In the genomic region with DNA sequence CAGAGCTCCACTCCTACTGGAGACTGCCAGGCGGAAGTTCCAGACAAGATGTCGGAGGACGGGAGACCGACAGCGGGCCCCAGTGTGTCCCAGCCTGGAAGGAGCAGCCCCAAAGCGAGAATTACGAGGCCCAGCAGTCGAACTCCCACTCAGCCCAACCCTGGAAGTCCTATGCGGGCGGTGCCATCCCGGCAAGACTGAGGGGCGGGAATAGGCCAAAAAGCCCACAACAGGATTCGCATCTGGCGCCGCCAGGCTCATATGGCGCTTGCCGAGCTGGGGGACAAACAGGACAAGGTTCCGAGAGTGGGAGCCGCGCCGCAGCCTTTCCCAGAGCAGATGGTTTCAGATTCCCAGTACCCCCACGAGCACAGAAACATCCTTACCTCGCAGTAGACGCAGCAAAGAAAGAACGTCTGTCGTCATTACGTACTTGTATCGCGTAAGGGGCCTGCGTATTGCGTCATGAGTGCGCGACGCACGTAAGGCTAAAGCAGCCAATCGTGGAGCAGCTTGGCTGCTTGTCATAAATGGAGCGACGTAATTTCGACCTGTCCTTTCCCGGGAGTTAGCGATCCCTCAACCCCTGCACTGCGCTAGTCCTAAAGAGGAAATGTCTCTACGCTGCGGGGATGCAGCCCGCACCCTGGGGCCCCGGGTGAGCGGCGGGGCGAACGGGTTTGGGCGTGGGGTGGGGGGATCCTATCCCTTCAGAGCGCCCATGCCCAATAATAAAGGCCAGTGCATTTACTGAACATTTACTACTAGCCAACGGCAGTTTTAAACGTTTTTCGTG, we compare ENCODE assay signal across 8 cellular contexts. TPM values are rescaled to one million over a fixed set of nuclear protein-coding genes. Genes with fewer than 3 reads are reported as not detected.
DNase-seq lines count a peak whose midpoint lies in the region; ATAC-seq and TF ChIP-seq lines count a peak whose summit lies in the region.

LIAS (plus strand) TSS at position 552 of the 796 bp plus-strand sequence; CDS start at position 614, 62 bp downstream.
RPL9 (minus strand) TSS at position 418 of the 796 bp plus-strand sequence. CDS start 483 bp downstream, outside the sequence.

- DNase-seq in DND-41 (peak; percentile 96), GM23248 (peak; percentile 98), Kasumi-1 (lab: John Stamatoyannopoulos, UW) (peak; percentile 97 to 98), RPMI7951 (ENCODE audit: low read depth) (peak; percentile 98), esophagus squamous epithelium (lab: John Stamatoyannopoulos, UW) (peak; percentile 74), myocyte (ENCODE audit: low read depth) (peak; percentile 98)
- DNase-seq in activated T-helper 1 cell treated with anti-CD3 and anti-CD28 coated beads, Interleukin-12 subunit alpha, Interleukin-12 subunit beta, Interleukin-2, Interleukin-4 antibody, amounts not matched to agents 30 ng/mL and 10 ng/mL and 1 ng/mL, durations not matched to agents 14 hours and 24 hours and 36 hours (ENCODE audit: low spot score) = peak; percentile 93
- peak; percentile 83 to 88 for DNase-seq in stimulated activated CD8-positive, alpha-beta memory T cell treated with anti-CD3 and anti-CD28 coated beads, Interleukin-7, amount 100 ng/mL, for 48 hours (ENCODE audit: extremely low read depth in 1 of 2, low read depth in 1 of 2)

- H3K27ac Mint-ChIP-seq in activated T-helper 1 cell treated with anti-CD3 and anti-CD28 coated beads, Interleukin-12 subunit alpha, Interleukin-12 subunit beta, Interleukin-2, Interleukin-4 antibody, amounts not matched to agents 30 ng/mL and 10 ng/mL and 1 ng/mL, durations not matched to agents 14 hours and 24 hours and 36 hours = peak within 1 kb of the TSS; percentile 99

- H3K36me3 Mint-ChIP-seq in activated T-helper 1 cell treated with anti-CD3 and anti-CD28 coated beads, Interleukin-12 subunit alpha, Interleukin-12 subunit beta, Interleukin-2, Interleukin-4 antibody, amounts not matched to agents 30 ng/mL and 10 ng/mL and 1 ng/mL, durations not matched to agents 14 hours and 24 hours and 36 hours (ENCODE audit: low read depth) = peaks cover 49% of the 10 kb centered on the region

- peak; percentile 89 for ATAC-seq in DND-41 (ENCODE audit: insufficient read depth, low read depth)

- H3K4me3 ChIP-seq in DND-41 (ENCODE audit: low read depth in 1 of 2, low read length in 2 of 2) (peak within 1 kb of the TSS; percentile 81 to 88), GM23248 (peak within 1 kb of the TSS; percentile 92), esophagus squamous epithelium (peak within 1 kb of the TSS; percentile 56 to 80 (median 72))

- H3K36me3 ChIP-seq in DND-41 (ENCODE audit: insufficient read depth, low read length) = peaks cover 61% of the 10 kb centered on the region
- H3K36me3 ChIP-seq in GM23248 (ENCODE audit: low read depth) = peaks cover 44% of the 10 kb centered on the region
- peaks cover 15 to 69% (median 23%) of the 10 kb centered on the region in 3 donors for H3K36me3 ChIP-seq in esophagus squamous epithelium

- H3K27ac ChIP-seq in DND-41 (ENCODE audit: low read length) (peak within 1 kb of the TSS; percentile 88), GM23248 (peak within 1 kb of the TSS; percentile 90), esophagus squamous epithelium (peak within 1 kb of the TSS; percentile 93 to 98 (median 97))

- H3K4me2 ChIP-seq in DND-41 (ENCODE audit: insufficient read depth, low read length) = peak within 1 kb of the TSS; percentile 80
- H3K4me2 ChIP-seq in GM23248 (ENCODE audit: unreplicated experiment) = peak within 1 kb of the TSS; percentile 98

- H3K79me2 ChIP-seq in DND-41 (ENCODE audit: insufficient read depth, low read length) (peaks cover 54% of the 10 kb centered on the region), GM23248 (ENCODE audit: insufficient read depth) (peaks cover 59% of the 10 kb centered on the region)

- in situ Hi-C loops in GM23248 (cut with MboI) = no loop called here

- H2AFZ ChIP-seq in DND-41 (ENCODE audit: low read depth, low read length) (peak within 1 kb of the TSS; percentile 88), GM23248 (peak within 1 kb of the TSS; percentile 97)

- H3K27me3 ChIP-seq in DND-41 (ENCODE audit: insufficient read depth, low read length, poor library complexity) (no peaks in the 10 kb centered on the region), GM23248 (replicated peaks; ENCODE audit: insufficient read depth) (no peaks in the 10 kb centered on the region), esophagus squamous epithelium (no peaks in the 10 kb centered on the region)

- no peak for TF ChIP-seq CTCF in DND-41 (IDR thresholded peaks at IDR 0.05; ENCODE audit: borderline replicate concordance, extremely low read depth, low read length, poor library complexity, severe bottlenecking)
- no peak for TF ChIP-seq CTCF in esophagus squamous epithelium (IDR thresholded peaks at IDR 0.05)

- H3K27me3 Mint-ChIP-seq in activated T-helper 1 cell treated with anti-CD3 and anti-CD28 coated beads, Interleukin-12 subunit alpha, Interleukin-12 subunit beta, Interleukin-2, Interleukin-4 antibody, amounts not matched to agents 30 ng/mL and 10 ng/mL and 1 ng/mL, durations not matched to agents 14 hours and 24 hours and 36 hours (ENCODE audit: insufficient read depth) = no peaks in the 10 kb centered on the region

- H3K4me1 ChIP-seq in DND-41 (ENCODE audit: insufficient read depth, low read length) (peaks cover 42% of the 10 kb centered on the region), GM23248 (ENCODE audit: insufficient read depth) (peaks cover 24% of the 10 kb centered on the region), esophagus squamous epithelium (peaks cover 8 to 43% (median 25%) of the 10 kb centered on the region in 3 donors)

- H3K9me2 ChIP-seq in GM23248 (ENCODE audit: insufficient read depth) = no peaks in the 10 kb centered on the region

- no peaks in the 10 kb centered on the region for H3K9me3 Mint-ChIP-seq in activated T-helper 1 cell treated with anti-CD3 and anti-CD28 coated beads, Interleukin-12 subunit alpha, Interleukin-12 subunit beta, Interleukin-2, Interleukin-4 antibody, amounts not matched to agents 30 ng/mL and 10 ng/mL and 1 ng/mL, durations not matched to agents 14 hours and 24 hours and 36 hours

- H4K20me1 ChIP-seq in DND-41 (ENCODE audit: insufficient read depth, low read length) = peaks cover 39% of the 10 kb centered on the region
- H4K20me1 ChIP-seq in GM23248 (ENCODE audit: insufficient read depth) = peaks cover 22% of the 10 kb centered on the region

- 1% methylated on average over 55 of the region's 55 CpGs for WGBS in GM23248 (ENCODE audit: low coverage in 1 of 2, low lambda C conversion rate in 2 of 2, missing lambda C conversion rate in 2 of 2), 2 experiments
- WGBS in esophagus squamous epithelium, 2 donors = 0% methylated on average over 13 to 20 of the region's 55 CpGs

- H3K9ac ChIP-seq in DND-41 (ENCODE audit: low read depth, low read length) (peak within 1 kb of the TSS; percentile 88), GM23248 (peak within 1 kb of the TSS; percentile 98)

- TF ChIP-seq POLR2A in esophagus squamous epithelium (IDR thresholded peaks at IDR 0.05) = peak in 3 of 4 donors; percentile 91 to 94 (median 94)

- intact Hi-C loops in activated T-helper 1 cell treated with anti-CD3 and anti-CD28 coated beads, Interleukin-12 subunit alpha, Interleukin-12 subunit beta, Interleukin-2, Interleukin-4 antibody, amounts not matched to agents 30 ng/mL and 10 ng/mL and 1 ng/mL, durations not matched to agents 14 hours and 24 hours and 36 hours (cut with micrococcal nuclease) = loop anchor here (1.0 to 5.0 kb wide), 14 partner anchors 8 to 1566 kb away; partner anchors contain the start of genes N4BP2, PDS5A, RFC1 and SMIM14
- intact Hi-C loops in esophagus squamous epithelium (cut with DNase I) = loop anchor here (10.0 kb wide), 1 partner anchor 84 kb away; no protein-coding TSS in a partner anchor

- peak within 1 kb of the TSS; percentile 99 for H3K4me3 Mint-ChIP-seq in activated T-helper 1 cell treated with anti-CD3 and anti-CD28 coated beads, Interleukin-12 subunit alpha, Interleukin-12 subunit beta, Interleukin-2, Interleukin-4 antibody, amounts not matched to agents 30 ng/mL and 10 ng/mL and 1 ng/mL, durations not matched to agents 14 hours and 24 hours and 36 hours

- H3K4me1 Mint-ChIP-seq in activated T-helper 1 cell treated with anti-CD3 and anti-CD28 coated beads, Interleukin-12 subunit alpha, Interleukin-12 subunit beta, Interleukin-2, Interleukin-4 antibody, amounts not matched to agents 30 ng/mL and 10 ng/mL and 1 ng/mL, durations not matched to agents 14 hours and 24 hours and 36 hours (ENCODE audit: low read depth) = peaks cover 49% of the 10 kb centered on the region

- peaks cover 58% of the 10 kb centered on the region for H3F3A ChIP-seq in GM23248 (ENCODE audit: insufficient read depth)

- no peaks in the 10 kb centered on the region for H3K9me3 ChIP-seq in DND-41 (ENCODE audit: insufficient read depth, low read length, severe bottlenecking)
- H3K9me3 ChIP-seq in GM23248 (ENCODE audit: low read depth) = no peaks in the 10 kb centered on the region
- H3K9me3 ChIP-seq in esophagus squamous epithelium = no peaks in the 10 kb centered on the region

RNA-seq across cellular contexts. Expression of gene LIAS, which starts in this region (rescaled TPM):
- 5.7 and 15.7 TPM in 2 replicates for total RNA-seq in GM23248 (2014; rRNA removed; shearing (Covaris generic))
- polyA plus RNA-seq in GM23248 (2016; fragmentation: Nextera tagmentation; extraction: Ambion mirVana) = 5.6 and 6.8 TPM in 2 replicates
- 8.1 and 11.0 TPM in 2 replicates for total RNA-seq in RPMI7951 (2014; rRNA removed; shearing (Covaris generic))
- total RNA-seq in activated T-helper 1 cell treated with anti-CD3 and anti-CD28 coated beads, Interleukin-12 subunit alpha, Interleukin-12 subunit beta, Interleukin-2, Interleukin-4 antibody, amounts not matched to agents 30 ng/mL and 10 ng/mL and 1 ng/mL, durations not matched to agents 14 hours and 24 hours and 36 hours = 28.6 and 29.7 TPM in 2 replicates
- total RNA-seq in esophagus squamous epithelium = 10 to 100 TPM in 3 of 4 donors, 1 to 10 TPM in 1; 9.1 to 17.8 (median 13.1) TPM
- total RNA-seq in myocyte = 14.5 and 16.6 TPM in 2 replicates
- polyA plus RNA-seq in myocyte (2012) = 8.3 TPM

RNA-seq across cellular contexts. Expression of gene RPL9, which starts in this region (rescaled TPM):
- total RNA-seq in GM23248 (2014; rRNA removed; shearing (Covaris generic)) = 3,138 and 3,826 TPM in 2 replicates
- polyA plus RNA-seq in GM23248 (2016; fragmentation: Nextera tagmentation; extraction: Ambion mirVana) = 588 and 627 TPM in 2 replicates
- total RNA-seq in RPMI7951 (2014; rRNA removed; shearing (Covaris generic)) = 1,530 and 1,643 TPM in 2 replicates
- total RNA-seq in activated T-helper 1 cell treated with anti-CD3 and anti-CD28 coated beads, Interleukin-12 subunit alpha, Interleukin-12 subunit beta, Interleukin-2, Interleukin-4 antibody, amounts not matched to agents 30 ng/mL and 10 ng/mL and 1 ng/mL, durations not matched to agents 14 hours and 24 hours and 36 hours = 1,540 and 1,586 TPM in 2 replicates
- total RNA-seq in esophagus squamous epithelium (1,000 to 10,000 TPM; 2,242 to 7,905 (median 4,182) TPM), myocyte (4,018 and 4,391 TPM in 2 replicates)
- polyA plus RNA-seq in myocyte (2012) = 794 TPM

Comparison
In these comparisons a context has a peak if more than half of its experiments do, and no peak if none do; other contexts are left out.
1. Peak in every context shown above with its lines: DNase-seq, ATAC-seq, H3K4me3 ChIP-seq and H3K27ac ChIP-seq.